Comparison of ENCODE assay signal across 8 cellular contexts in the genomic region with DNA sequence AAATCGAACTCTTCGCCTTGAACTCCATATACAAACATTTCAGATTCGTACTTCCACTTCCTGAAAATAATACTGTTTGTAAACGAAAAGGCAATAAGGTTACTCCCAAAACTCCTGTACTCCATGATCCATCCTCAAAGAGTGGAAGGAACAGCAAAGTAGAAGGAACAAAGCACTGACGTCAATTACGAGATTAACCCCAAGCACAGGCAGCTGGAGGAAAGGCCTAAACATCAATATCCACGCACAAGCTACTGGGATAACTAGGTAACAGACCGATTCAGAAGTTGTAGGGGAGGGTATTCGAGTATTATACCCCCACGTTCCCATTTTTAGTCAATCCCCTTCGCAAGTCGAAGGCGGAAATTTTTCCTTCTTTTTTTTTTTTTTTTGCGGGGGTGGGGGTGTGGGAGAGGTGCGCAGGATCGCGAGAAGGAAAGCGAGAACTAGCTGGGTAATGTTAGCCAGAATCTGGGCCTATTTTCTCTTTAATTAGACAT. TPM values are rescaled to one million over a fixed set of nuclear protein-coding genes. Genes with fewer than 3 reads are reported as not detected.
DNase-seq lines count a peak whose midpoint lies in the region; FAIRE-seq and TF ChIP-seq lines count a peak whose summit lies in the region.

No MANE protein-coding gene starts in this region.

- dilution Hi-C loops in keratinocyte (cut with MboI; ENCODE audit: extremely low pct_ligation_motif_present, low sequenced_read_pairs) = no loop called here

- peaks cover 54% of the 10 kb centered on the region for H3K79me2 ChIP-seq in keratinocyte (ENCODE audit: control insufficient read depth, insufficient read depth, low read length)

- H3K9me1 ChIP-seq in keratinocyte (ENCODE audit: control insufficient read depth, extremely low read depth, insufficient read depth, low read length) = peaks cover 2% of the 10 kb centered on the region

- H3K4me1 ChIP-seq in keratinocyte (ENCODE audit: control insufficient read depth, extremely low read depth, insufficient read depth, low read length) = peaks cover 11% of the 10 kb centered on the region

- H3K4me2 ChIP-seq in keratinocyte (ENCODE audit: control insufficient read depth, extremely low read depth, insufficient read depth, low read depth, low read length) = peak overlapping the region; percentile 76

- H3K36me3 ChIP-seq in keratinocyte (ENCODE audit: control insufficient read depth in 2 of 2, extremely low read depth in 1 of 2, insufficient read depth in 2 of 2, low read length in 2 of 2) = no peaks in the 10 kb centered on the region

- H3K27ac ChIP-seq in caudate nucleus (ENCODE audit: low read depth, low read length) (peak overlapping the region; percentile 98), keratinocyte (ENCODE audit: control insufficient read depth, insufficient read depth, low read length) (peak overlapping the region; percentile 98)

- peak; percentile 73 for FAIRE-seq in keratinocyte (lab: Jason Lieb, UNC)

- TF ChIP-seq CTCF in keratinocyte (optimal IDR thresholded peaks at IDR 0.05 in 1 of 3, IDR thresholded peaks at IDR 0.05 in 1 of 3, conservative IDR thresholded peaks at IDR 0.05 in 1 of 3; ENCODE audit: extremely low read depth in 1 of 3, insufficient read depth in 2 of 3, low read length in 3 of 3) = no peak

- H3K9me3 ChIP-seq in keratinocyte (ENCODE audit: control insufficient read depth, low read depth, low read length) = no peaks in the 10 kb centered on the region

- H3K4me3 ChIP-seq in Jurkat, Clone E6-1 (ENCODE audit: low read length) = peak overlapping the region; percentile 59
- peak overlapping the region; percentile 62 to 96 (median 92) for H3K4me3 ChIP-seq in keratinocyte (ENCODE audit: control insufficient read depth in 2 of 3, extremely low read depth in 1 of 3, insufficient read depth in 2 of 3, low read depth in 1 of 3, low read length in 3 of 3)

- H4K20me1 ChIP-seq in keratinocyte (ENCODE audit: control insufficient read depth, extremely low read depth, insufficient read depth, low read length) = peaks cover 5% of the 10 kb centered on the region

- peak overlapping the region; percentile 97 for H3K9ac ChIP-seq in keratinocyte (ENCODE audit: control insufficient read depth, extremely low read depth, insufficient read depth, low read length)

- no peaks in the 10 kb centered on the region for H3K27me3 ChIP-seq in keratinocyte (ENCODE audit: control insufficient read depth, extremely low read depth, insufficient read depth, low read length)

- DNase-seq in DMS53 (lab: John Stamatoyannopoulos, UW) = peak; percentile 84
- DNase-seq in Jurkat, Clone E6-1 (ENCODE audit: low read depth, low spot score) = peak; percentile 19
- peak; percentile 32 for DNase-seq in RPMI8226
- DNase-seq in caudate nucleus (lab: John Stamatoyannopoulos, UW) = peak in 14 of 61 donors; percentile 2 to 65 (median 12)
- no peak for DNase-seq in keratinocyte (ENCODE audit: low read depth, low spot score)
- peak; percentile 33 for DNase-seq in smooth muscle cell of the brain vasculature (ENCODE audit: low read depth, low spot score)
- no peak for DNase-seq in NCI-H187 treated with DMSO at 0.1 percent for 48 hours (lab: John Stamatoyannopoulos, UW)
- DNase-seq in ecto neural progenitor cell (ENCODE audit: low spot score) = no peak

- peak overlapping the region; percentile 72 for H2AFZ ChIP-seq in keratinocyte (ENCODE audit: control insufficient read depth, low read length)

RNA-seq across cellular contexts. Expression of a gene that starts 1.0 kb away (rescaled TPM):
- polyA plus RNA-seq in Jurkat, Clone E6-1 (2012; ENCODE audit: insufficient read depth, insufficient read length) = 15.9 TPM
- polyA plus RNA-seq in keratinocyte = 44.9 to 66.9 TPM (median 51.3 TPM) in 3 replicates
- polyA plus RNA-seq in keratinocyte (2011; ENCODE audit: low read depth) = 67.0 TPM
- 28.8 and 56.8 TPM in 2 replicates for polyA plus RNA-seq in keratinocyte (2011; cell fraction: cytosol; rRNA removed)
- 86.1 and 90.9 TPM in 2 replicates for polyA plus RNA-seq in keratinocyte (2011; cell fraction: nucleus; rRNA removed)
- polyA plus RNA-seq in keratinocyte (2012; ENCODE audit: low replicate concordance) = 30.7 and 36.8 TPM in 2 replicates
- polyA minus RNA-seq in keratinocyte = 85.0 to 170 TPM (median 103 TPM) in 3 replicates
- 54.7 TPM for polyA minus RNA-seq in keratinocyte (2011; cell fraction: cytosol; rRNA and poly(A)+ RNA removed)
- polyA minus RNA-seq in keratinocyte (2011; cell fraction: nucleus; rRNA and poly(A)+ RNA removed) = 84.5 and 176 TPM in 2 replicates

Comparison
In these comparisons a context has a peak if more than half of its experiments do, and no peak if none do; other contexts are left out.
1. DNase-seq: peak in DMS53 (single experiment), Jurkat, Clone E6-1 (single experiment), RPMI8226 (single experiment) and smooth muscle cell of the brain vasculature (single experiment); none in keratinocyte (single experiment), NCI-H187 treated with DMSO at 0.1 percent for 48 hours (single experiment) and ecto neural progenitor cell (single experiment).